In genomic region chr5:1438871-1439270, GRCh38 we compare ENCODE assay signal across 27 cellular contexts. TPM values are rescaled to one million over a fixed set of nuclear protein-coding genes. Genes with fewer than 3 reads are reported as not detected.
DNase-seq lines count a peak whose midpoint lies in the region; ATAC-seq, FAIRE-seq and TF ChIP-seq lines count a peak whose summit lies in the region.
"Had no signal": no experiment of that assay in that cellular context is flagged by ENCODE, and none has a peak within 500 bp of the region (broad histone marks: within the 10 kb centered on the region; RNA-seq: fewer than 3 reads in every experiment).

No MANE protein-coding gene starts in this region.

- H4K5ac ChIP-seq in H1 (ENCODE audit: insufficient read length, low read depth, low read length): no peak overlapping the region

- TF ChIP-seq RAD21 in H1 (IDR thresholded peaks at IDR 0.05 in 1 of 2, conservative IDR thresholded peaks at IDR 0.05 in 1 of 2; ENCODE audit: low read depth in 2 of 2, low read length in 2 of 2): no peak

- peaks cover 47% of the 10 kb centered on the region for H3K27me3 Mint-ChIP-seq in activated T-cell treated with anti-CD3 and anti-CD28 coated beads, Interleukin-2, amount 50 U/mL, for 24 hours
- peaks cover 32% of the 10 kb centered on the region for H3K27me3 Mint-ChIP-seq in activated T-cell treated with anti-CD3 and anti-CD28 coated beads, Interleukin-2, amount 50 U/mL, for 72 hours (ENCODE audit: low read depth)

- peak overlapping the region; percentile 82; the same call in 1 of the 2 replicates for H2AK5ac ChIP-seq in H1 (ENCODE audit: low read depth, low read length)

- no peak overlapping the region for H3K9ac ChIP-seq in H1 (replicated peaks in 1 of 4; ENCODE audit: extremely low read depth in 1 of 4, low read depth in 3 of 4, low read length in 3 of 4)
- H3K9ac ChIP-seq: BLaER1, KMS-11 had no signal

- ATAC-seq in activated T-cell treated with anti-CD3 and anti-CD28 coated beads, Interleukin-2, amount 50 U/mL, for 72 hours (replicated peaks in 1 of 2): no peak
- ATAC-seq: GM23338 had no signal

- no peak overlapping the region for H3K4ac ChIP-seq in H1 (replicated peaks; ENCODE audit: insufficient read length, low read depth, low read length)

- H3K4me2 ChIP-seq in H1 (ENCODE audit: insufficient read depth in 1 of 2, low read depth in 2 of 2, low read length in 2 of 2): no peak overlapping the region
- H3K4me2 ChIP-seq in osteoblast (ENCODE audit: insufficient read depth, low read length): no peak overlapping the region
- H3K4me2 ChIP-seq: GM23338, KMS-11, PC-9 had no signal

- FAIRE-seq in H1 (lab: Jason Lieb, UNC): no peak
- no peak for FAIRE-seq in GM12891 (lab: Jason Lieb, UNC)
- FAIRE-seq: A204.1, D721Med had no signal

- no peaks in the 10 kb centered on the region for H3K79me1 ChIP-seq in H1 (ENCODE audit: low read depth, low read length)

- H3K14ac ChIP-seq in H1 (ENCODE audit: insufficient read length): no peak overlapping the region

- H2BK15ac ChIP-seq in H1 (ENCODE audit: low read length): no peak overlapping the region

- H3K27me3 ChIP-seq in Peyer's patch: peaks cover 0 to 13% of the 10 kb centered on the region in 2 donors
- peaks cover 8 to 19% (median 17%) of the 10 kb centered on the region in 4 experiments for H3K27me3 ChIP-seq in H1 (replicated peaks in 1 of 4; ENCODE audit: control insufficient read depth in 3 of 4, extremely low read depth in 1 of 4, insufficient read depth in 3 of 4, low read length in 3 of 4)
- peaks cover 11% of the 10 kb centered on the region for H3K27me3 ChIP-seq in osteoblast (ENCODE audit: insufficient read depth, low read length)

- H3K27ac Mint-ChIP-seq in activated T-cell treated with anti-CD3 and anti-CD28 coated beads, Interleukin-2, amount 50 U/mL, for 24 hours: no peak overlapping the region
- no peak overlapping the region for H3K27ac Mint-ChIP-seq in activated T-cell treated with anti-CD3 and anti-CD28 coated beads, Interleukin-2, amount 50 U/mL, for 72 hours
- H3K27ac Mint-ChIP-seq: CD4-positive, CD25-positive, alpha-beta regulatory T cell; GM23338 had no signal

- H3K79me2 ChIP-seq in H1 (ENCODE audit: control insufficient read depth in 1 of 2, insufficient read depth in 2 of 2, low read length in 2 of 2) (no peaks in the 10 kb centered on the region), osteoblast (ENCODE audit: insufficient read depth, low read length) (no peaks in the 10 kb centered on the region)

- no peak overlapping the region for H2BK120ac ChIP-seq in H1 (replicated peaks; ENCODE audit: low read depth, low read length)

- 0 out of 2 replicates have a peak overlapping the region, but pooled peaks have one; percentile 17 for H2BK12ac ChIP-seq in H1 (ENCODE audit: low read depth, low read length)

- 91% methylated on average over 21 of the region's 21 CpGs; no CpG with 5 or more reads in 1 of the 2 experiments for WGBS in H1 (ENCODE audit: extremely low coverage in 1 of 2, insufficient coverage in 1 of 2, insufficient read length in 1 of 2, insufficient replicate concordance in 2 of 2, low coverage in 1 of 2, low lambda C conversion rate in 2 of 2, missing lambda C conversion rate in 1 of 2), 2 experiments

- peak; percentile 13 for DNase-seq in activated T-cell treated with anti-CD3 and anti-CD28 coated beads, Interleukin-2, amount 50 U/mL, for 24 hours
- no peak for DNase-seq in activated T-cell treated with anti-CD3 and anti-CD28 coated beads, Interleukin-2, amount 50 U/mL, for 72 hours
- DNase-seq in Peyer's patch: peak in 2 of 3 donors; percentile 30 to 34
- DNase-seq in H1 (ENCODE audit: low read depth in 1 of 2, low spot score in 2 of 2): no peak
- peak; percentile 46 for DNase-seq in osteoblast (ENCODE audit: insufficient read length, low spot score, missing footprints)
- no peak for DNase-seq in GM12891 (ENCODE audit: insufficient read length, low spot score)
- DNase-seq in hippocampal formation (lab: John Stamatoyannopoulos, UW): no peak
- DNase-seq in stimulated activated CD4-positive, alpha-beta T cell treated with anti-CD3 and anti-CD28 coated beads, Interleukin-4, amount 100 ng/mL, for 4 hours: no peak
- DNase-seq: CD4-positive, CD25-positive, alpha-beta regulatory T cell; DMS53; HCEC 1CT; MM.1S; NCI-H2081; NCI-H2227 treated with DMSO at 0.1 percent for 48 hours; NCI-H526 treated with DMSO at 0.1 percent for 48 hours; PC-9; RPMI8226; SHP77 had no signal

- H3K36me3 ChIP-seq in Peyer's patch (no peaks in the 10 kb centered on the region), H1 (ENCODE audit: control insufficient read depth in 2 of 4, insufficient read depth in 4 of 4, low read length in 3 of 4) (no peaks in the 10 kb centered on the region), osteoblast (ENCODE audit: insufficient read depth, low read length) (no peaks in the 10 kb centered on the region)
- H3K36me3 ChIP-seq: BLaER1 had no signal

- H3K9me3 Mint-ChIP-seq in activated T-cell treated with anti-CD3 and anti-CD28 coated beads, Interleukin-2, amount 50 U/mL, for 24 hours: peaks cover 6% of the 10 kb centered on the region
- peaks cover 4 to 7% of the 10 kb centered on the region in 2 donors for H3K9me3 Mint-ChIP-seq in activated T-cell treated with anti-CD3 and anti-CD28 coated beads, Interleukin-2, amount 50 U/mL, for 72 hours

- no peak overlapping the region for H2AFZ ChIP-seq in H1 (ENCODE audit: low read length)
- no peak overlapping the region for H2AFZ ChIP-seq in osteoblast (ENCODE audit: low read length)
- H2AFZ ChIP-seq: GM23338, PC-9 had no signal

- peaks cover 0 to under 1% (median 0%) of the 10 kb centered on the region in 4 donors for H3K4me1 ChIP-seq in Peyer's patch
- peaks cover 0 to 5% (median 0%) of the 10 kb centered on the region in 4 experiments; a peak in 2 of 7 replicates for H3K4me1 ChIP-seq in H1 (replicated peaks in 1 of 4; ENCODE audit: control insufficient read depth in 3 of 4, insufficient read depth in 4 of 4, low read length in 3 of 4)
- no peaks in the 10 kb centered on the region for H3K4me1 ChIP-seq in osteoblast (ENCODE audit: insufficient read depth, low read length)

- TF ChIP-seq POLR2A in Peyer's patch (IDR thresholded peaks at IDR 0.05) (no peak), H1 (IDR thresholded peaks at IDR 0.05; ENCODE audit: control extremely low read depth in 1 of 2, low read depth in 2 of 2, low read length in 2 of 2) (no peak), GM12891 (IDR thresholded peaks at IDR 0.05; ENCODE audit: low read depth, low read length) (no peak)

- POLR2A ChIA-PET in H1 (lab: Charles Lee; ENCODE audit: partially characterized antibody): interaction anchor here (1.4 kb wide), 1 partner anchor 11 kb away, joined by 3 read pairs; no protein-coding TSS in a partner anchor

- H4K20me1 ChIP-seq in H1 (replicated peaks in 1 of 2; ENCODE audit: control insufficient read depth in 1 of 2, insufficient read depth in 2 of 2, low read length in 2 of 2) (peaks cover 0 to 2% of the 10 kb centered on the region in 2 experiments), osteoblast (ENCODE audit: insufficient read depth, low read length) (no peaks in the 10 kb centered on the region)
- H4K20me1 ChIP-seq: BLaER1 had no signal

- TF ChIP-seq CTCF in Peyer's patch (IDR thresholded peaks at IDR 0.05) (no peak), H1 (IDR thresholded peaks at IDR 0.05; ENCODE audit: control extremely low read depth in 1 of 3, insufficient read depth in 1 of 3, low read depth in 1 of 3, low read length in 3 of 3) (no peak), osteoblast (IDR thresholded peaks at IDR 0.05; ENCODE audit: extremely low read depth, low read depth, low read length) (no peak)

- peaks cover under 1% of the 10 kb centered on the region for H3K4me1 Mint-ChIP-seq in activated T-cell treated with anti-CD3 and anti-CD28 coated beads, Interleukin-2, amount 50 U/mL, for 24 hours (ENCODE audit: low read depth)
- H3K4me1 Mint-ChIP-seq in activated T-cell treated with anti-CD3 and anti-CD28 coated beads, Interleukin-2, amount 50 U/mL, for 72 hours (ENCODE audit: low read depth): no peaks in the 10 kb centered on the region
- H3K4me1 Mint-ChIP-seq: GM23338 had no signal

- no peak overlapping the region for H4K91ac ChIP-seq in H1 (replicated peaks; ENCODE audit: insufficient read length, low read length)

- no peak overlapping the region for H3K18ac ChIP-seq in H1 (ENCODE audit: extremely low read depth, low read length)

- no peak overlapping the region for H3K56ac ChIP-seq in H1 (replicated peaks; ENCODE audit: insufficient read length, low read depth, low read length)

- H4K8ac ChIP-seq in H1 (ENCODE audit: extremely low read depth, insufficient read depth, low read length): no peak overlapping the region

- CTCF ChIA-PET in H1 (lab: Charles Lee; ENCODE audit: partially characterized antibody): interaction anchor here (1.0 to 2.4 kb wide), 6 partner anchors 9 to 195 kb away, joined by 3 to 7 read pairs (median 4); no protein-coding TSS in a partner anchor

- no peak overlapping the region for H2BK5ac ChIP-seq in H1 (ENCODE audit: low read depth, low read length)

- H3K36me3 Mint-ChIP-seq in activated T-cell treated with anti-CD3 and anti-CD28 coated beads, Interleukin-2, amount 50 U/mL, for 24 hours (ENCODE audit: low read depth): no peaks in the 10 kb centered on the region
- peaks cover 3% of the 10 kb centered on the region in 2 donors for H3K36me3 Mint-ChIP-seq in activated T-cell treated with anti-CD3 and anti-CD28 coated beads, Interleukin-2, amount 50 U/mL, for 72 hours (ENCODE audit: insufficient read depth in 2 of 2)
- H3K36me3 Mint-ChIP-seq: CD4-positive, CD25-positive, alpha-beta regulatory T cell had no signal

- no peak for TF ChIP-seq EP300 in H1 (IDR thresholded peaks at IDR 0.05; ENCODE audit: borderline replicate concordance in 1 of 2, low read depth in 2 of 2, low read length in 2 of 2)

- no peak overlapping the region for H3K23ac ChIP-seq in H1 (ENCODE audit: insufficient read length)

- 0 out of 2 replicates have a peak, but pooled peaks cover 2% of the 10 kb centered on the region for H3K23me2 ChIP-seq in H1 (ENCODE audit: low read depth, low read length)

- H3K27ac ChIP-seq in Peyer's patch: no peak overlapping the region
- no peak overlapping the region for H3K27ac ChIP-seq in H1 (ENCODE audit: low read depth, low read length)
- H3K27ac ChIP-seq in osteoblast (ENCODE audit: low read depth, low read length): no peak overlapping the region
- H3K27ac ChIP-seq: BLaER1, KMS-11, PC-9 had no signal

- H3K4me3 ChIP-seq in Peyer's patch (no peak overlapping the region), H1 (ENCODE audit: extremely low read depth in 1 of 4, insufficient read depth in 2 of 4, low read depth in 3 of 4, low read length in 4 of 4) (no peak overlapping the region), osteoblast (ENCODE audit: insufficient read depth, low read length) (no peak overlapping the region)
- H3K4me3 ChIP-seq: BLaER1, GM23338, PC-9 had no signal

- H3K4me3 Mint-ChIP-seq in activated T-cell treated with anti-CD3 and anti-CD28 coated beads, Interleukin-2, amount 50 U/mL, for 24 hours: no peak overlapping the region
- H3K4me3 Mint-ChIP-seq in activated T-cell treated with anti-CD3 and anti-CD28 coated beads, Interleukin-2, amount 50 U/mL, for 72 hours: no peak overlapping the region
- H3K4me3 Mint-ChIP-seq: CD4-positive, CD25-positive, alpha-beta regulatory T cell; GM23338 had no signal

- H3K9me3 ChIP-seq in Peyer's patch (no peaks in the 10 kb centered on the region), H1 (ENCODE audit: insufficient read depth in 2 of 2, low read depth in 1 of 2, low read length in 1 of 2) (peaks cover 3 to 5% of the 10 kb centered on the region in 2 experiments; a peak in 2 of 4 replicates), osteoblast (ENCODE audit: low read depth, low read length) (no peaks in the 10 kb centered on the region)

- no peak overlapping the region for H2BK20ac ChIP-seq in H1 (ENCODE audit: low read length)

RNA-seq across cellular contexts. Expression of gene SLC6A3, which starts 6.4 kb away (rescaled TPM):
- not detected for total RNA-seq in activated T-cell treated with anti-CD3 and anti-CD28 coated beads, Interleukin-2, amount 50 U/mL, for 72 hours
- total RNA-seq in Peyer's patch (under 1 TPM in 2 of 4 donors, not detected in 2; 0.40 to 0.70 TPM), osteoblast (not detected in 2 replicates)
- 0.46 and 0.48 TPM in 2 replicates for total RNA-seq in H1 (2021; fragmentation: NEBNext Ultra II Directional; extraction: Animal tissue kit (Norgen Biotek cat#: 25700))
- polyA plus RNA-seq in H1 (2011; rRNA removed): 0.86 and 0.91 TPM in 2 replicates
- 0.57 TPM for polyA plus RNA-seq in H1 (2011; cell fraction: cytosol; rRNA removed)
- 1.9 TPM for polyA plus RNA-seq in H1 (2011; cell fraction: nucleus; rRNA removed)
- polyA plus RNA-seq in H1 (2012, experiment 1 of 2): 0.55 to 0.88 TPM (median 0.75 TPM) in 4 replicates
- 0.58 TPM for polyA plus RNA-seq in H1 (2012, experiment 2 of 2)
- polyA plus RNA-seq in H1 (2013, experiment 1 of 2): 0.77 TPM
- polyA plus RNA-seq in H1 (2013, experiment 2 of 2): 0.94 TPM
- polyA minus RNA-seq in H1 (2011; rRNA and poly(A)+ RNA removed): 1.0 and 1.1 TPM in 2 replicates
- 0.44 TPM for polyA minus RNA-seq in H1 (2011; cell fraction: cytosol; rRNA and poly(A)+ RNA removed)
- 0.50 TPM for polyA minus RNA-seq in H1 (2011; cell fraction: nucleus; rRNA and poly(A)+ RNA removed)
- polyA plus RNA-seq in GM12891 (2012; ENCODE audit: low read depth, missing spikeins): 0.05 TPM
- total RNA-seq: CD4-positive, CD25-positive, alpha-beta regulatory T cell; Daoy; G401; NCI-H460; PC-9 had no signal
- polyA plus RNA-seq: AG04450 had no signal

Comparison
In these comparisons a context has a peak if more than half of its experiments do, and no peak if none do; other contexts are left out.
1. DNase-seq: peak in activated T-cell treated with anti-CD3 and anti-CD28 coated beads, Interleukin-2, amount 50 U/mL, for 24 hours (single experiment), Peyer's patch (2 of 3) and osteoblast (single experiment); none in activated T-cell treated with anti-CD3 and anti-CD28 coated beads, Interleukin-2, amount 50 U/mL, for 72 hours (0 of 2), H1 (0 of 2), GM12891 (single experiment), hippocampal formation (0 of 2) and stimulated activated CD4-positive, alpha-beta T cell treated with anti-CD3 and anti-CD28 coated beads, Interleukin-4, amount 100 ng/mL, for 4 hours (0 of 2).